ENCODE assay signal across 1 cellular context in genomic region chr1:63789856-63790605, GRCh38.
A peak's percentile ranks its signal among the peaks of the same experiment; 100 is the strongest.
TF ChIP-seq lines count a peak whose summit lies in the region.

No MANE protein-coding gene starts in this region.

TF ChIP-seq in H1, 55 proteins besides CTCF, POLR2A, EP300 and RAD21:
- TF ChIP-seq CEBPB (IDR thresholded peaks at IDR 0.05; ENCODE audit: low read depth, low read length): no peak
- TF ChIP-seq CHD7 (IDR thresholded peaks at IDR 0.05; ENCODE audit: insufficient replicate concordance, low read length): no peak
- no peak for TF ChIP-seq ATF3 (IDR thresholded peaks at IDR 0.05; ENCODE audit: insufficient read depth, low read depth, low read length)
- TF ChIP-seq SIRT6 (IDR thresholded peaks at IDR 0.05; ENCODE audit: low read length): no peak
- no peak for TF ChIP-seq GABPA (IDR thresholded peaks at IDR 0.05; ENCODE audit: borderline replicate concordance, insufficient read depth, low read length)
- peak; percentile 4 for TF ChIP-seq ASH2L (IDR thresholded peaks at IDR 0.05; ENCODE audit: low read length)
- TF ChIP-seq ATF2 (IDR thresholded peaks at IDR 0.05; ENCODE audit: low read length): 0 out of 2 replicates have a peak, but pooled peaks have one; percentile 33
